Comparison of ENCODE assay signal across 2 cellular contexts in genomic region chr1:51423098-51423821, GRCh38.
TF ChIP-seq lines count a peak whose summit lies in the region.

No MANE protein-coding gene starts in this region.

TF ChIP-seq in SK-N-SH treated with all-trans-retinoic acid at 6 μM for 48 hours, 23 proteins besides CTCF, POLR2A, EP300 and RAD21 (continued from another document):
- no peak for TF ChIP-seq POU6F1 (CRISPR knock-in tag; IDR thresholded peaks at IDR 0.05; ENCODE audit: borderline replicate concordance, low read depth)
- TF ChIP-seq TOX (CRISPR knock-in tag; IDR thresholded peaks at IDR 0.05; ENCODE audit: borderline replicate concordance) = no peak
- no peak for TF ChIP-seq RARB (CRISPR knock-in tag; IDR thresholded peaks at IDR 0.05)
- TF ChIP-seq OSR1 (CRISPR knock-in tag; IDR thresholded peaks at IDR 0.05) = no peak
- no peak for TF ChIP-seq ARNTL (CRISPR knock-in tag; IDR thresholded peaks at IDR 0.05; ENCODE audit: borderline replicate concordance, low read depth)
- TF ChIP-seq ZC3H10 (CRISPR knock-in tag; IDR thresholded peaks at IDR 0.05) = no peak
- TF ChIP-seq ZFP30 (CRISPR knock-in tag; IDR thresholded peaks at IDR 0.05) = no peak

TF ChIP-seq in SK-N-SH, 30 proteins besides CTCF, POLR2A, EP300 and RAD21 (continued from another document):
- TF ChIP-seq USF1 (IDR thresholded peaks at IDR 0.05; ENCODE audit: borderline replicate concordance, low read depth) = no peak
- TF ChIP-seq RCOR1 (IDR thresholded peaks at IDR 0.05; ENCODE audit: low read length) = no peak
- no peak for TF ChIP-seq NRF1 (IDR thresholded peaks at IDR 0.05; ENCODE audit: low read depth, low read length)
- no peak for TF ChIP-seq GATA2 (CRISPR knock-in tag; IDR thresholded peaks at IDR 0.05)
- no peak for TF ChIP-seq RXRA (IDR thresholded peaks at IDR 0.05; ENCODE audit: borderline replicate concordance, low read depth)
- no peak for TF ChIP-seq TAF1 (IDR thresholded peaks at IDR 0.05; ENCODE audit: borderline replicate concordance, low read depth, low read length)
TF ChIP-seq in SK-N-SH: peak in this region for 0.
